1 cellular context compared by ENCODE assay signal in genomic region chr1:11934295-11935039, GRCh38.
TF ChIP-seq lines count a peak whose summit lies in the region.

PLOD1 (plus strand) TSS chr1:11934717; CDS start chr1:11934780, 63 bp downstream.

TF ChIP-seq in H1, 55 proteins besides CTCF, POLR2A, EP300 and RAD21:
- TF ChIP-seq ZNF274 (IDR thresholded peaks at IDR 0.05; ENCODE audit: borderline replicate concordance, extremely low read depth, low read length) (no peak), ATF3 (IDR thresholded peaks at IDR 0.05; ENCODE audit: insufficient read depth, low read depth, low read length) (no peak), TEAD4 (IDR thresholded peaks at IDR 0.05; ENCODE audit: low read depth, low read length) (no peak), BACH1 (IDR thresholded peaks at IDR 0.05; ENCODE audit: low read length) (peak; percentile 46; the same call in 1 of the 2 replicates), SP1 (IDR thresholded peaks at IDR 0.05; ENCODE audit: low read depth, low read length) (no peak), TAF1 (IDR thresholded peaks at IDR 0.05; ENCODE audit: low read depth, low read length) (peak; percentile 69), USF2 (IDR thresholded peaks at IDR 0.05; ENCODE audit: low read length) (no peak), SRF (IDR thresholded peaks at IDR 0.05; ENCODE audit: low read depth, low read length) (peak; percentile 91), TCF12 (IDR thresholded peaks at IDR 0.05; ENCODE audit: low read depth, low read length) (no peak), GABPA (IDR thresholded peaks at IDR 0.05; ENCODE audit: borderline replicate concordance, insufficient read depth, low read length) (no peak), HDAC6 (IDR thresholded peaks at IDR 0.05; ENCODE audit: low read depth, low read length) (no peak), POLR2AphosphoS5 (IDR thresholded peaks at IDR 0.05; ENCODE audit: low read depth, low read length) (peak; percentile 44; the same call in 1 of the 2 replicates), KDM1A (IDR thresholded peaks at IDR 0.05; ENCODE audit: borderline replicate concordance, low read length) (no peak), PHF8 (conservative IDR thresholded peaks at IDR 0.05; ENCODE audit: low read depth, low read length) (peak; percentile 69), RNF2 (IDR thresholded peaks at IDR 0.05; ENCODE audit: borderline replicate concordance, low read depth, low read length, missing control alignments, poor library complexity, severe bottlenecking) (no peak), BRCA1 (IDR thresholded peaks at IDR 0.05; ENCODE audit: low read depth, low read length) (no peak), BCL11A (IDR thresholded peaks at IDR 0.05; ENCODE audit: low read depth in 2 of 2, low read length in 2 of 2) (no peak), E2F6 (IDR thresholded peaks at IDR 0.05) (peak; percentile 75), HDAC2 (IDR thresholded peaks at IDR 0.05; ENCODE audit: borderline replicate concordance in 1 of 2, low read depth in 2 of 2, low read length in 2 of 2) (peak in 1 of 2 experiments; percentile 57; a peak in 1 of 4 replicates), CBX8 (IDR thresholded peaks at IDR 0.05; ENCODE audit: borderline replicate concordance, low read depth, low read length) (no peak), MAX (IDR thresholded peaks at IDR 0.05) (peak; percentile 89), ASH2L (IDR thresholded peaks at IDR 0.05; ENCODE audit: low read length) (peak; percentile 73), RBBP5 (IDR thresholded peaks at IDR 0.05; ENCODE audit: borderline replicate concordance, low read depth, low read length) (0 out of 2 replicates have a peak, but pooled peaks have one; percentile 71), SIX5 (IDR thresholded peaks at IDR 0.05; ENCODE audit: low read depth, low read length) (no peak), YY1 (IDR thresholded peaks at IDR 0.05; ENCODE audit: low read depth, low read length) (peak; percentile 30; the same call in 1 of the 2 replicates), KDM4A (IDR thresholded peaks at IDR 0.05; ENCODE audit: low read depth, low read length, severe bottlenecking) (peak; percentile 53), TAF7 (optimal IDR thresholded peaks at IDR 0.05; ENCODE audit: borderline replicate concordance, low read depth, low read length) (peak; percentile 60), FOSL1 (IDR thresholded peaks at IDR 0.05; ENCODE audit: insufficient read depth, low read depth, low read length) (no peak), TBP (IDR thresholded peaks at IDR 0.05; ENCODE audit: low read depth, low read length) (peak; percentile 89), CBX5 (IDR thresholded peaks at IDR 0.05; ENCODE audit: low read depth, low read length) (no peak), CEBPB (IDR thresholded peaks at IDR 0.05; ENCODE audit: low read depth, low read length) (no peak)
